ENCODE assay signal across 27 cellular contexts in the genomic region with DNA sequence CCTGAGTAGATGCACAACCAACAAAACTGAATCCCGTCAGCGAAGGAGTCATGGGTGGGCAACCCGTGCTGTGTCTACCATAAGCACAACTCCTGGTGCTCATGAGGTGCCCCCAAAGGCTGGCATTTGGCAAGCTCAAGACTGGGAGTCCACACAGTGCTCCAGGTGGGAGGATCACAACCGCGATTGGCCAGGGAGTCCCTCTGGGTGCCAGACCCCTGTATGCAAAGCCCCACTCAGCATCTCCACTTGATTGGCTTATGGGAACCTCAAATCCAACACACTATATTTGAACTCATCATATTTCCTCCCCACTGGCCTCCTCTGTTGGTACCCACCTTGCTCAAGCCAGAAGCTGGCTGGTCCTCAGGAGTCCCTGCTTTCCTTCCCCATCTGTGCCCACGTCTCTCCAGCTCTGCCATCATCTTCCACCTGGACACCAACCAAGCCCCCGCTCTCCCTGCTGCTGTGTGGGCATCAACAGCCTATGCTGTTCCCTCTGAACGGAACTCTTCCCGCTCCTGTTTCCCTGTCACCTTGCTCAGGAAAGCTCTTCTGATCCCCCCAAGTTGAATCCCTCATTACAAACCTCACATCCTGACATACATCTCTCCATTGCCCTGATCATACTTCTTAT.
"Had no signal": no experiment of that assay in that cellular context is flagged by ENCODE, and none has a peak within 500 bp of the region (broad histone marks: within the 10 kb centered on the region; RNA-seq: fewer than 3 reads in every experiment).

No MANE protein-coding gene starts in this region.

- H3K4me1 Mint-ChIP-seq: stimulated activated memory B cell treated with anti-CD40 and anti-IgM and Interleukin-4, amounts not matched to agents 10 μg/mL and 1 μg/mL and 100 μg/mL, for 72 hours had no signal

- H3K4me1 ChIP-seq: prostate gland had no signal

- H3K27me3 ChIP-seq: brain microvascular endothelial cell, gastroesophageal sphincter, ovary, sigmoid colon had no signal

- ATAC-seq: activated CD8-positive, alpha-beta T cell treated with anti-CD3 and anti-CD28 coated beads, Interleukin-2, amount 10 ng/mL, durations not matched to agents 7 days and 5 days; activated T-cell treated with anti-CD3 and anti-CD28 coated beads, Interleukin-2, amount 50 U/mL, for 72 hours; gastroesophageal sphincter; naive thymus-derived CD8-positive, alpha-beta T cell; stimulated activated memory B cell treated with anti-CD40 and anti-IgM and Interleukin-4, amounts not matched to agents 10 μg/mL and 1 μg/mL and 100 μg/mL, for 72 hours; stimulated activated naive CD8-positive, alpha-beta T cell treated with anti-CD3 and anti-CD28 coated beads, Interleukin-15, amount 100 ng/mL, for 72 hours had no signal

- H3K36me3 ChIP-seq: brain microvascular endothelial cell, gastroesophageal sphincter, neutrophil, ovary, prostate gland, sigmoid colon had no signal

- H3K27ac Mint-ChIP-seq: activated CD8-positive, alpha-beta T cell treated with anti-CD3 and anti-CD28 coated beads, Interleukin-2, amount 10 ng/mL, durations not matched to agents 7 days and 5 days; activated naive CD4-positive, alpha-beta T cell treated with anti-CD3 and anti-CD28 coated beads, Interleukin-2, amount 10 ng/mL, durations not matched to agents 7 days and 5 days; activated T-cell treated with anti-CD3 and anti-CD28 coated beads, Interleukin-2, amount 50 U/mL, for 72 hours; immature natural killer cell; stimulated activated memory B cell treated with anti-CD40 and anti-IgM and Interleukin-4, amounts not matched to agents 10 μg/mL and 1 μg/mL and 100 μg/mL, for 72 hours had no signal

- DNase-seq: activated CD4-positive, alpha-beta T cell treated with anti-CD3 and anti-CD28 coated beads for 48 hours; activated CD8-positive, alpha-beta T cell treated with anti-CD3 and anti-CD28 coated beads, Interleukin-2, amount 10 ng/mL, durations not matched to agents 7 days and 5 days; activated effector memory CD4-positive, alpha-beta T cell treated with anti-CD3 and anti-CD28 coated beads, Interleukin-2, amount 50 U/mL, for 16 hours; activated naive CD4-positive, alpha-beta T cell treated with anti-CD3 and anti-CD28 coated beads, Interleukin-2, amount 10 ng/mL, durations not matched to agents 7 days and 5 days; activated T-cell treated with anti-CD3 and anti-CD28 coated beads for 4 hours; activated T-cell treated with anti-CD3 and anti-CD28 coated beads, Interleukin-2, amount 50 U/mL, for 72 hours; amniotic stem cell; brain microvascular endothelial cell; head of caudate nucleus; hippocampal formation; immature natural killer cell; midbrain; retina; sigmoid colon; stimulated activated CD4-positive, alpha-beta T cell treated with anti-CD3 and anti-CD28 coated beads, Interleukin-1b, Interleukin-23, amount 100 ng/mL, for 48 hours; stimulated activated CD4-positive, alpha-beta T cell treated with anti-CD3 and anti-CD28 coated beads, Interleukin-4, amount 100 ng/mL, for 4 hours; stimulated activated CD8-positive, alpha-beta memory T cell treated with anti-CD3 and anti-CD28 coated beads, Interleukin-4, amount 100 ng/mL, for 48 hours; stimulated activated naive CD8-positive, alpha-beta T cell treated with anti-CD3 and anti-CD28 coated beads, Interleukin-15, amount 100 ng/mL, for 72 hours; substantia nigra; T-helper 1 cell had no signal

- H3K9me3 ChIP-seq: gastroesophageal sphincter, neutrophil, ovary, prostate gland, sigmoid colon had no signal

- H3K36me3 Mint-ChIP-seq: activated naive CD4-positive, alpha-beta T cell treated with anti-CD3 and anti-CD28 coated beads, Interleukin-2, amount 10 ng/mL, durations not matched to agents 7 days and 5 days; immature natural killer cell; stimulated activated memory B cell treated with anti-CD40 and anti-IgM and Interleukin-4, amounts not matched to agents 10 μg/mL and 1 μg/mL and 100 μg/mL, for 72 hours had no signal

- H3K27ac ChIP-seq: brain microvascular endothelial cell, gastroesophageal sphincter, neutrophil, ovary, prostate gland had no signal

- H3K4me3 ChIP-seq: gastroesophageal sphincter, ovary, prostate gland, sigmoid colon, smooth muscle cell had no signal

- H3K9me3 Mint-ChIP-seq: activated naive CD4-positive, alpha-beta T cell treated with anti-CD3 and anti-CD28 coated beads, Interleukin-2, amount 10 ng/mL, durations not matched to agents 7 days and 5 days; activated T-cell treated with anti-CD3 and anti-CD28 coated beads, Interleukin-2, amount 50 U/mL, for 72 hours; immature natural killer cell; naive thymus-derived CD8-positive, alpha-beta T cell; stimulated activated naive CD8-positive, alpha-beta T cell treated with anti-CD3 and anti-CD28 coated beads, Interleukin-15, amount 100 ng/mL, for 72 hours had no signal

- H3K4me3 Mint-ChIP-seq: activated CD8-positive, alpha-beta T cell treated with anti-CD3 and anti-CD28 coated beads, Interleukin-2, amount 10 ng/mL, durations not matched to agents 7 days and 5 days; activated naive CD4-positive, alpha-beta T cell treated with anti-CD3 and anti-CD28 coated beads, Interleukin-2, amount 10 ng/mL, durations not matched to agents 7 days and 5 days; activated T-cell treated with anti-CD3 and anti-CD28 coated beads, Interleukin-2, amount 50 U/mL, for 72 hours; immature natural killer cell; naive thymus-derived CD8-positive, alpha-beta T cell; stimulated activated memory B cell treated with anti-CD40 and anti-IgM and Interleukin-4, amounts not matched to agents 10 μg/mL and 1 μg/mL and 100 μg/mL, for 72 hours; stimulated activated naive CD8-positive, alpha-beta T cell treated with anti-CD3 and anti-CD28 coated beads, Interleukin-15, amount 100 ng/mL, for 72 hours had no signal

- H3K4me2 ChIP-seq: smooth muscle cell had no signal
